1 cellular context compared by ENCODE assay signal in the genomic region with DNA sequence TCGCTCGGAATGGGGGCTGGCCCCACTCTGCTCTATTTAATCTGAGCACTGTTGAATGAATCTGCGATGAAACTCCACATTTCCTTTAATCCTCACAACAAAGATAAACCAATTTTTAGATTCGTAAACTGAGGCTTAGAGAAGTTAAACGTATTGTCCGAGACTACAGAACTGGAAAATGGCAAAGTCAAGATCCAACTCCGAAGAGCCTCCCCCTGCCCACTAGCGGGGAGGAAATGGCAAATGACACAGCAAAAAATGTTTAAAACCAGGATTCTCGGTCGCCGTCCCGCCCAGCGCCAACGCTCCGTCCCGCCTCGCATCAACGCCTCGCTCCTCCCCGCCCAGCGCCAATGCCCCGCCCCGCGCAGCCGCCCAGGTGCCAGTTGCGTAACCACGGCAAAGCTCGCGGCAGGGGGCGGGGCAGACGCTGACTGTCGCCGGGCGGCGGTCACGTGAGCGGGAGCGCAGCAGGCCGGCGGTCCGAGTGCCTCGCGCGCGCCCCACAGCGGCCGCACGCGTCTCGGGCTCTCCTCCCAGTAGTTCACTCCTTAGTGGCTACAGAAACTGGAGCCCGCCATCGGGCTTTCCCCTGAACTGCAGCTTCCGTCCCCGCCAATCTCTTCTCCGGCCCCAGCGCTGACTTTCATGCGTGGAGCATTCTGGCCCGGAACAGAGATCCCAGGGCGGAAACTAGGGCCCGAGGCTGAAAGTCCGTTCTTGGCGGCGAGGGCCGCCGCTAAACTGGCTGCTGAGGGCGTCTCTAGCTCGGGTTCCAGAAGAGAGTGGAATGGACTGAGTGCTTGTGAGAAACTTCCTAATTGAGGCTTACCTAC.
TF ChIP-seq lines count a peak whose summit lies in the region.

No MANE protein-coding gene starts in this region.

TF ChIP-seq in GM12878, 131 proteins besides CTCF, POLR2A, EP300 and RAD21 (continues in another document):
- peak; percentile 82 for TF ChIP-seq YY1 (IDR thresholded peaks at IDR 0.05; ENCODE audit: low read depth, low read length)
- TF ChIP-seq KDM1A (IDR thresholded peaks at IDR 0.05; ENCODE audit: borderline replicate concordance), result no peak
- peak; percentile 42; the same call in 1 of the 2 replicates for TF ChIP-seq TCF3 (IDR thresholded peaks at IDR 0.05; ENCODE audit: borderline replicate concordance, insufficient read depth, low read depth, low read length)
- TF ChIP-seq, protein P1, sequence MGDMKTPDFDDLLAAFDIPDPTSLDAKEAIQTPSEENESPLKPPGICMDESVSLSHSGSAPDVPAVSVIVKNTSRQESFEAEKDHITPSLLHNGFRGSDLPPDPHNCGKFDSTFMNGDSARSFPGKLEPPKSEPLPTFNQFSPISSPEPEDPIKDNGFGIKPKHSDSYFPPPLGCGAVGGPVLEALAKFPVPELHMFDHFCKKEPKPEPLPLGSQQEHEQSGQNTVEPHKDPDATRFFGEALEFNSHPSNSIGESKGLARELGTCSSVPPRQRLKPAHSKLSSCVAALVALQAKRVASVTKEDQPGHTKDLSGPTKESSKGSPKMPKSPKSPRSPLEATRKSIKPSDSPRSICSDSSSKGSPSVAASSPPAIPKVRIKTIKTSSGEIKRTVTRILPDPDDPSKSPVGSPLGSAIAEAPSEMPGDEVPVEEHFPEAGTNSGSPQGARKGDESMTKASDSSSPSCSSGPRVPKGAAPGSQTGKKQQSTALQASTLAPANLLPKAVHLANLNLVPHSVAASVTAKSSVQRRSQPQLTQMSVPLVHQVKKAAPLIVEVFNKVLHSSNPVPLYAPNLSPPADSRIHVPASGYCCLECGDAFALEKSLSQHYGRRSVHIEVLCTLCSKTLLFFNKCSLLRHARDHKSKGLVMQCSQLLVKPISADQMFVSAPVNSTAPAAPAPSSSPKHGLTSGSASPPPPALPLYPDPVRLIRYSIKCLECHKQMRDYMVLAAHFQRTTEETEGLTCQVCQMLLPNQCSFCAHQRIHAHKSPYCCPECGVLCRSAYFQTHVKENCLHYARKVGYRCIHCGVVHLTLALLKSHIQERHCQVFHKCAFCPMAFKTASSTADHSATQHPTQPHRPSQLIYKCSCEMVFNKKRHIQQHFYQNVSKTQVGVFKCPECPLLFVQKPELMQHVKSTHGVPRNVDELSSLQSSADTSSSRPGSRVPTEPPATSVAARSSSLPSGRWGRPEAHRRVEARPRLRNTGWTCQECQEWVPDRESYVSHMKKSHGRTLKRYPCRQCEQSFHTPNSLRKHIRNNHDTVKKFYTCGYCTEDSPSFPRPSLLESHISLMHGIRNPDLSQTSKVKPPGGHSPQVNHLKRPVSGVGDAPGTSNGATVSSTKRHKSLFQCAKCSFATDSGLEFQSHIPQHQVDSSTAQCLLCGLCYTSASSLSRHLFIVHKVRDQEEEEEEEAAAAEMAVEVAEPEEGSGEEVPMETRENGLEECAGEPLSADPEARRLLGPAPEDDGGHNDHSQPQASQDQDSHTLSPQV (IDR thresholded peaks at IDR 0.05), result peak; percentile 92
- 0 out of 2 replicates have a peak, but pooled peaks have one; percentile 19 for TF ChIP-seq MYB (IDR thresholded peaks at IDR 0.05; ENCODE audit: borderline replicate concordance, low read depth, low read length)
- peak; percentile 65 for TF ChIP-seq SP1 (IDR thresholded peaks at IDR 0.05; ENCODE audit: low read depth, low read length)
- peak; percentile 56; the same call in 1 of the 2 replicates for TF ChIP-seq MEF2A (IDR thresholded peaks at IDR 0.05; ENCODE audit: insufficient read depth, low read depth, low read length)
- TF ChIP-seq, protein P2, sequence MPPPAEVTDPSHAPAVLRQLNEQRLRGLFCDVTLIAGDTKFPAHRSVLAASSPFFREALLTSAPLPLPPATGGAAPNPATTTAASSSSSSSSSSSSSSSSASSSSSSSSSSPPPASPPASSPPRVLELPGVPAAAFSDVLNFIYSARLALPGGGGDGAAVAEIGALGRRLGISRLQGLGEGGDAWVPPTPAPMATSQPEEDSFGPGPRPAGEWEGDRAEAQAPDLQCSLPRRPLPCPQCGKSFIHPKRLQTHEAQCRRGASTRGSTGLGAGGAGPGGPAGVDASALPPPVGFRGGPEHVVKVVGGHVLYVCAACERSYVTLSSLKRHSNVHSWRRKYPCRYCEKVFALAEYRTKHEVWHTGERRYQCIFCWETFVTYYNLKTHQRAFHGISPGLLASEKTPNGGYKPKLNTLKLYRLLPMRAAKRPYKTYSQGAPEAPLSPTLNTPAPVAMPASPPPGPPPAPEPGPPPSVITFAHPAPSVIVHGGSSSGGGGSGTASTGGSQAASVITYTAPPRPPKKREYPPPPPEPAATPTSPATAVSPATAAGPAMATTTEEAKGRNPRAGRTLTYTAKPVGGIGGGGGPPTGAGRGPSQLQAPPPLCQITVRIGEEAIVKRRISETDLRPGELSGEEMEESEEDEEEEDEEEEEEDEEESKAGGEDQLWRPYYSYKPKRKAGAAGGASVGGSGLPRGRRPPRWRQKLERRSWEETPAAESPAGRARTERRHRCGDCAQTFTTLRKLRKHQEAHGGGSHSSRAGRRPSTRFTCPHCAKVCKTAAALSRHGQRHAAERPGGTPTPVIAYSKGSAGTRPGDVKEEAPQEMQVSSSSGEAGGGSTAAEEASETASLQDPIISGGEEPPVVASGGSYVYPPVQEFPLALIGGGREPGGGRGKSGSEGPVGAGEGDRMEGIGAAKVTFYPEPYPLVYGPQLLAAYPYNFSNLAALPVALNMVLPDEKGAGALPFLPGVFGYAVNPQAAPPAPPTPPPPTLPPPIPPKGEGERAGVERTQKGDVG (CRISPR knock-in tag; IDR thresholded peaks at IDR 0.05), result no peak
- TF ChIP-seq SUPT20H (IDR thresholded peaks at IDR 0.05; ENCODE audit: borderline replicate concordance, control insufficient read depth, low read depth, low read length), result no peak
- TF ChIP-seq, protein P3, sequence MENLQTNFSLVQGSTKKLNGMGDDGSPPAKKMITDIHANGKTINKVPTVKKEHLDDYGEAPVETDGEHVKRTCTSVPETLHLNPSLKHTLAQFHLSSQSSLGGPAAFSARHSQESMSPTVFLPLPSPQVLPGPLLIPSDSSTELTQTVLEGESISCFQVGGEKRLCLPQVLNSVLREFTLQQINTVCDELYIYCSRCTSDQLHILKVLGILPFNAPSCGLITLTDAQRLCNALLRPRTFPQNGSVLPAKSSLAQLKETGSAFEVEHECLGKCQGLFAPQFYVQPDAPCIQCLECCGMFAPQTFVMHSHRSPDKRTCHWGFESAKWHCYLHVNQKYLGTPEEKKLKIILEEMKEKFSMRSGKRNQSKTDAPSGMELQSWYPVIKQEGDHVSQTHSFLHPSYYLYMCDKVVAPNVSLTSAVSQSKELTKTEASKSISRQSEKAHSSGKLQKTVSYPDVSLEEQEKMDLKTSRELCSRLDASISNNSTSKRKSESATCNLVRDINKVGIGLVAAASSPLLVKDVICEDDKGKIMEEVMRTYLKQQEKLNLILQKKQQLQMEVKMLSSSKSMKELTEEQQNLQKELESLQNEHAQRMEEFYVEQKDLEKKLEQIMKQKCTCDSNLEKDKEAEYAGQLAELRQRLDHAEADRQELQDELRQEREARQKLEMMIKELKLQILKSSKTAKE (IDR thresholded peaks at IDR 0.05; ENCODE audit: low read depth, poor library complexity, severe bottlenecking), result no peak
- TF ChIP-seq JUND (IDR thresholded peaks at IDR 0.05; ENCODE audit: low read depth, low read length), result 0 out of 2 replicates have a peak, but pooled peaks have one; percentile 35
- TF ChIP-seq, protein P4, sequence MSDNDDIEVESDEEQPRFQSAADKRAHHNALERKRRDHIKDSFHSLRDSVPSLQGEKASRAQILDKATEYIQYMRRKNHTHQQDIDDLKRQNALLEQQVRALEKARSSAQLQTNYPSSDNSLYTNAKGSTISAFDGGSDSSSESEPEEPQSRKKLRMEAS (IDR thresholded peaks at IDR 0.05; ENCODE audit: low read depth, low read length), result peak; percentile 88
- TF ChIP-seq, protein P5, sequence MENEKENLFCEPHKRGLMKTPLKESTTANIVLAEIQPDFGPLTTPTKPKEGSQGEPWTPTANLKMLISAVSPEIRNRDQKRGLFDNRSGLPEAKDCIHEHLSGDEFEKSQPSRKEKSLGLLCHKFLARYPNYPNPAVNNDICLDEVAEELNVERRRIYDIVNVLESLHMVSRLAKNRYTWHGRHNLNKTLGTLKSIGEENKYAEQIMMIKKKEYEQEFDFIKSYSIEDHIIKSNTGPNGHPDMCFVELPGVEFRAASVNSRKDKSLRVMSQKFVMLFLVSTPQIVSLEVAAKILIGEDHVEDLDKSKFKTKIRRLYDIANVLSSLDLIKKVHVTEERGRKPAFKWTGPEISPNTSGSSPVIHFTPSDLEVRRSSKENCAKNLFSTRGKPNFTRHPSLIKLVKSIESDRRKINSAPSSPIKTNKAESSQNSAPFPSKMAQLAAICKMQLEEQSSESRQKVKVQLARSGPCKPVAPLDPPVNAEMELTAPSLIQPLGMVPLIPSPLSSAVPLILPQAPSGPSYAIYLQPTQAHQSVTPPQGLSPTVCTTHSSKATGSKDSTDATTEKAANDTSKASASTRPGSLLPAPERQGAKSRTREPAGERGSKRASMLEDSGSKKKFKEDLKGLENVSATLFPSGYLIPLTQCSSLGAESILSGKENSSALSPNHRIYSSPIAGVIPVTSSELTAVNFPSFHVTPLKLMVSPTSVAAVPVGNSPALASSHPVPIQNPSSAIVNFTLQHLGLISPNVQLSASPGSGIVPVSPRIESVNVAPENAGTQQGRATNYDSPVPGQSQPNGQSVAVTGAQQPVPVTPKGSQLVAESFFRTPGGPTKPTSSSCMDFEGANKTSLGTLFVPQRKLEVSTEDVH (IDR thresholded peaks at IDR 0.05; ENCODE audit: low read depth, partially characterized antibody), result peak; percentile 49
- TF ChIP-seq SIN3A (IDR thresholded peaks at IDR 0.05; ENCODE audit: low read depth, low read length), result 0 out of 2 replicates have a peak, but pooled peaks have one; percentile 43
- no peak; the same call in 1 of the 2 replicates for TF ChIP-seq CBX5 (IDR thresholded peaks at IDR 0.05; ENCODE audit: low read depth)
- peak; percentile 43; the same call in 1 of the 2 replicates for TF ChIP-seq NR2C1 (IDR thresholded peaks at IDR 0.05)
- TF ChIP-seq SMARCA5 (IDR thresholded peaks at IDR 0.05), result peak; percentile 92
- TF ChIP-seq POLR2AphosphoS2 (IDR thresholded peaks at IDR 0.05; ENCODE audit: low read depth, low read length), result peak; percentile 14; the same call in 1 of the 2 replicates
- no peak for TF ChIP-seq ZNF274 (IDR thresholded peaks at IDR 0.05; ENCODE audit: insufficient read depth, insufficient read length)
- TF ChIP-seq SREBF1 (IDR thresholded peaks at IDR 0.05; ENCODE audit: low read length), result no peak
- TF ChIP-seq RELA (IDR thresholded peaks at IDR 0.05; ENCODE audit: borderline replicate concordance, partially characterized antibody), result peak; percentile 94
- TF ChIP-seq EZH2 (IDR thresholded peaks at IDR 0.05; ENCODE audit: borderline replicate concordance, control insufficient read depth, low read depth, low read length), result no peak
- TF ChIP-seq, protein P6, sequence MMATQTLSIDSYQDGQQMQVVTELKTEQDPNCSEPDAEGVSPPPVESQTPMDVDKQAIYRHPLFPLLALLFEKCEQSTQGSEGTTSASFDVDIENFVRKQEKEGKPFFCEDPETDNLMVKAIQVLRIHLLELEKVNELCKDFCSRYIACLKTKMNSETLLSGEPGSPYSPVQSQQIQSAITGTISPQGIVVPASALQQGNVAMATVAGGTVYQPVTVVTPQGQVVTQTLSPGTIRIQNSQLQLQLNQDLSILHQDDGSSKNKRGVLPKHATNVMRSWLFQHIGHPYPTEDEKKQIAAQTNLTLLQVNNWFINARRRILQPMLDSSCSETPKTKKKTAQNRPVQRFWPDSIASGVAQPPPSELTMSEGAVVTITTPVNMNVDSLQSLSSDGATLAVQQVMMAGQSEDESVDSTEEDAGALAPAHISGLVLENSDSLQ (IDR thresholded peaks at IDR 0.05), result peak; percentile 69; the same call in 1 of the 2 replicates
- TF ChIP-seq NFYA (IDR thresholded peaks at IDR 0.05; ENCODE audit: borderline replicate concordance, low read depth, low read length), result no peak
- peak; percentile 74 for TF ChIP-seq NRF1 (conservative IDR thresholded peaks at IDR 0.05; ENCODE audit: low read depth, low read length)
- no peak for TF ChIP-seq CHD4 (IDR thresholded peaks at IDR 0.05)
- TF ChIP-seq, protein P7, sequence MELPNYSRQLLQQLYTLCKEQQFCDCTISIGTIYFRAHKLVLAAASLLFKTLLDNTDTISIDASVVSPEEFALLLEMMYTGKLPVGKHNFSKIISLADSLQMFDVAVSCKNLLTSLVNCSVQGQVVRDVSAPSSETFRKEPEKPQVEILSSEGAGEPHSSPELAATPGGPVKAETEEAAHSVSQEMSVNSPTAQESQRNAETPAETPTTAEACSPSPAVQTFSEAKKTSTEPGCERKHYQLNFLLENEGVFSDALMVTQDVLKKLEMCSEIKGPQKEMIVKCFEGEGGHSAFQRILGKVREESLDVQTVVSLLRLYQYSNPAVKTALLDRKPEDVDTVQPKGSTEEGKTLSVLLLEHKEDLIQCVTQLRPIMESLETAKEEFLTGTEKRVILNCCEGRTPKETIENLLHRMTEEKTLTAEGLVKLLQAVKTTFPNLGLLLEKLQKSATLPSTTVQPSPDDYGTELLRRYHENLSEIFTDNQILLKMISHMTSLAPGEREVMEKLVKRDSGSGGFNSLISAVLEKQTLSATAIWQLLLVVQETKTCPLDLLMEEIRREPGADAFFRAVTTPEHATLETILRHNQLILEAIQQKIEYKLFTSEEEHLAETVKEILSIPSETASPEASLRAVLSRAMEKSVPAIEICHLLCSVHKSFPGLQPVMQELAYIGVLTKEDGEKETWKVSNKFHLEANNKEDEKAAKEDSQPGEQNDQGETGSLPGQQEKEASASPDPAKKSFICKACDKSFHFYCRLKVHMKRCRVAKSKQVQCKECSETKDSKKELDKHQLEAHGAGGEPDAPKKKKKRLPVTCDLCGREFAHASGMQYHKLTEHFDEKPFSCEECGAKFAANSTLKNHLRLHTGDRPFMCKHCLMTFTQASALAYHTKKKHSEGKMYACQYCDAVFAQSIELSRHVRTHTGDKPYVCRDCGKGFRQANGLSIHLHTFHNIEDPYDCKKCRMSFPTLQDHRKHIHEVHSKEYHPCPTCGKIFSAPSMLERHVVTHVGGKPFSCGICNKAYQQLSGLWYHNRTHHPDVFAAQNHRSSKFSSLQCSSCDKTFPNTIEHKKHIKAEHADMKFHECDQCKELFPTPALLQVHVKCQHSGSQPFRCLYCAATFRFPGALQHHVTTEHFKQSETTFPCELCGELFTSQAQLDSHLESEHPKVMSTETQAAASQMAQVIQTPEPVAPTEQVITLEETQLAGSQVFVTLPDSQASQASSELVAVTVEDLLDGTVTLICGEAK (IDR thresholded peaks at IDR 0.05; ENCODE audit: borderline replicate concordance), result 0 out of 2 replicates have a peak, but pooled peaks have one; percentile 48
- no peak for TF ChIP-seq ESRRA (IDR thresholded peaks at IDR 0.05; ENCODE audit: low read length)
- peak; percentile 76 for TF ChIP-seq CHD2 (IDR thresholded peaks at IDR 0.05; ENCODE audit: borderline replicate concordance, low read depth, low read length)
- TF ChIP-seq JUNB (IDR thresholded peaks at IDR 0.05), result no peak
- TF ChIP-seq YBX1 (IDR thresholded peaks at IDR 0.05), result no peak
- peak; percentile 43 for TF ChIP-seq SMC3 (IDR thresholded peaks at IDR 0.05; ENCODE audit: borderline replicate concordance, low read length)
- TF ChIP-seq, protein P8, sequence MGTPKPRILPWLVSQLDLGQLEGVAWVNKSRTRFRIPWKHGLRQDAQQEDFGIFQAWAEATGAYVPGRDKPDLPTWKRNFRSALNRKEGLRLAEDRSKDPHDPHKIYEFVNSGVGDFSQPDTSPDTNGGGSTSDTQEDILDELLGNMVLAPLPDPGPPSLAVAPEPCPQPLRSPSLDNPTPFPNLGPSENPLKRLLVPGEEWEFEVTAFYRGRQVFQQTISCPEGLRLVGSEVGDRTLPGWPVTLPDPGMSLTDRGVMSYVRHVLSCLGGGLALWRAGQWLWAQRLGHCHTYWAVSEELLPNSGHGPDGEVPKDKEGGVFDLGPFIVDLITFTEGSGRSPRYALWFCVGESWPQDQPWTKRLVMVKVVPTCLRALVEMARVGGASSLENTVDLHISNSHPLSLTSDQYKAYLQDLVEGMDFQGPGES (IDR thresholded peaks at IDR 0.05), result peak; percentile 30; the same call in 1 of the 2 replicates
- peak; percentile 45; the same call in 1 of the 2 replicates for TF ChIP-seq NR2F1 (conservative IDR thresholded peaks at IDR 0.05)
